Comparison of ENCODE assay signal across 8 cellular contexts in the genomic region with DNA sequence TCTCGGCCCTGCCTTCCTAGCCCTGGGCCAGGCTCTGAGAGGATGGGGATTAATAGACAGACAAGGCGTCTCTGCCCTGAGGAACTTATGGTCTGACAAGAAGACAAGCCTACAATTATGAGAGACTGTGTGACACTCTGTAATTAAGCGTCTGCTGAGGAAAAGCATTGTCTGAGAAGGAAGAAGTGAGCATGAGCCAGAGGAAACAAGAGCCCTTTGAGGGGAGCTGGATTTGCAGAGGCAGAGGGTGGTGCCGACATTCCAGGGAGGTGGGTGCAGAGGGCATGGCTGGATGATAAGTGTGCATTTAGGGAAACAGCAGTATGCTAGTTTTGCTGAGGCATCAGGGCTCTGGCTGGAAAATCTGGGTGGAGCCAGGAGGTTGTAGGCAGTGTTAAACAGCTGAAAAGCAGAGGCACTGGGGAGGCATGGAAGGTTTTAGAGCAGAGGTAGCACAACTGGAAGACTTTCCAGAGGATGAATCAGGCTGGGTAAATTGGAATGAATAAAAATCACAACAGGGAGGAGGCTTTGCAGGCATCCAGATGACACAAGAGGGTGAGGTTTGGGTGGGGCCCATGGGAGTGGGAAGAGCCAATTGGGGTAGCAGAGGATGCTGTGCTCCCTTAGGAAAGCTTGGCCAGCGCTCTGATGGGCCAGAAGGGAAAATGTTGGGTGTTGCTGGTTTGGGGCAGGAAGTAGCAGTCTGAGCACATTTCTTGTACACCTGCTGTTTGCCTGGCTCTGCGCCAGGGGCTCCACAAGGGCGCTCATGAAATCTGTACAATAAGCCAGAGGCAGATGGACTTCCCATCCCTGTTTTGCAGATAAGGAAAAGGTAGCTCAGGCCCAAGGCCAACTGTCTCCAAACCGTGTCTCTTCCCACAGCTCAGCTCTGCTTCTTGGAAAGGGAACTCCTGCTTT.
DNase-seq lines count a peak whose midpoint lies in the region; ATAC-seq, FAIRE-seq and TF ChIP-seq lines count a peak whose summit lies in the region.

No MANE protein-coding gene starts in this region.

- no peak for TF ChIP-seq POLR2A in gastroesophageal sphincter (IDR thresholded peaks at IDR 0.05)

- peak overlapping the region; percentile 39 to 100 (median 96) for H3K27ac ChIP-seq in gastroesophageal sphincter

- H3K4me3 ChIP-seq in gastroesophageal sphincter, result no peak overlapping the region

- DNase-seq in GM19239 (ENCODE audit: insufficient read length, low spot score) (no peak), NCI-H69 (lab: John Stamatoyannopoulos, UW) (peak; percentile 93), sciatic nerve (ENCODE audit: low spot score) (peak; percentile 74), GF-D8 (lab: John Stamatoyannopoulos, UW) (no peak)
- DNase-seq in activated T-helper 9 cell treated with anti-CD3 and anti-CD28 coated beads, Interleukin-2, amount 50 U/mL, for 16 hours (ENCODE audit: low read depth), result peak; percentile 18

- 12 to 19% methylated on average over 3 to 6 of the region's 8 CpGs for WGBS in gastroesophageal sphincter (ENCODE audit: low coverage in 1 of 2), 2 donors

- no peaks in the 10 kb centered on the region for H3K36me3 ChIP-seq in gastroesophageal sphincter

- peaks cover 17 to 97% (median 74%) of the 10 kb centered on the region in 3 donors for H3K4me1 ChIP-seq in gastroesophageal sphincter

- FAIRE-seq in GM19239 (lab: Jason Lieb, UNC), result peak; percentile 68

- ATAC-seq in gastroesophageal sphincter (peak; percentile 54), sciatic nerve (peak; percentile 39), HG02870 (IDR thresholded peaks at IDR 0.05; ENCODE audit: unreplicated experiment) (no peak), HG03432 (IDR thresholded peaks at IDR 0.05; ENCODE audit: unreplicated experiment) (no peak)

- no peaks in the 10 kb centered on the region for H3K9me3 ChIP-seq in gastroesophageal sphincter

- no peak for TF ChIP-seq EP300 in gastroesophageal sphincter (IDR thresholded peaks at IDR 0.05)

- H3K27me3 ChIP-seq in gastroesophageal sphincter, result no peaks in the 10 kb centered on the region

- intact Hi-C loops in sciatic nerve (cut with DNase I), result no loop called here

- TF ChIP-seq CTCF in gastroesophageal sphincter (IDR thresholded peaks at IDR 0.05), result peak in 1 of 4 experiments; percentile 0

Comparison
In these comparisons a context has a peak if more than half of its experiments do, and no peak if none do; other contexts are left out.
1. DNase-seq: peak in NCI-H69 (single experiment), activated T-helper 9 cell treated with anti-CD3 and anti-CD28 coated beads, Interleukin-2, amount 50 U/mL, for 16 hours (single experiment) and sciatic nerve (single experiment); none in GM19239 (single experiment) and GF-D8 (single experiment).
2. ATAC-seq: peak in gastroesophageal sphincter (single experiment) and sciatic nerve (single experiment); none in HG02870 (single experiment) and HG03432 (single experiment).